Comparison of ENCODE assay signal across 21 cellular contexts in the genomic region with DNA sequence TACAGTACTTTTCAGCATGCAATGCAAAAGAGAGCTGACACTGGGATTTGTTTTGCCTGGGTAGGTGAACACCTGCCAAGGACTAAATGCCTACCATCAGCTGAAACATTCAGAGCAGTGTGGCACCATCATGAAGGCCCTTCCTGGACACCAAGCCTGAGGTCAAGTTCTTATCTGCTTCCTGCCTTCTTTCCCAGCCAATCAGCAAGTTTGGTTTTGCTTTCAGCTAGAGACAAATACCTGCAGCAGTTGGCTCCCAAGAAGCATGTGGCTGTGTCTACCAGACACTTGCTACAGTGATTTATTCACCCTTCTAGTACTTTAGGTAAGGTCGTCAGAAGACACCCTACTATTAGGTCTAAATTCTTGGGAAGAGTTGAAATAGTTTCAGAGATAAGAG.
DNase-seq lines count a peak whose midpoint lies in the region; ATAC-seq and TF ChIP-seq lines count a peak whose summit lies in the region.
"Had no signal": no experiment of that assay in that cellular context is flagged by ENCODE, and none has a peak within 500 bp of the region (broad histone marks: within the 10 kb centered on the region; RNA-seq: fewer than 3 reads in every experiment).

No MANE protein-coding gene starts in this region.

- ATAC-seq in HG03108 (IDR thresholded peaks at IDR 0.05; ENCODE audit: unreplicated experiment) (no peak), GM18511 (IDR thresholded peaks at IDR 0.05; ENCODE audit: unreplicated experiment) (no peak)
- ATAC-seq: left ventricle myocardium superior; stimulated activated naive CD8-positive, alpha-beta T cell treated with anti-CD3 and anti-CD28 coated beads, Interleukin-15, Interleukin-2, amounts not matched to agents 100 U/mL and 50 U/mL, for 24 hours had no signal

- H3K4me3 ChIP-seq in dorsolateral prefrontal cortex = no peak overlapping the region
- H3K4me3 ChIP-seq: BLaER1 treated with 17β-estradiol and CSF1 and Interleukin-3, amounts not matched to agents 10 nM and 100 nM; tibial nerve had no signal

- H3K27me3 Mint-ChIP-seq in Calu3 (ENCODE audit: unreplicated experiment) (no peaks in the 10 kb centered on the region), osteocyte (ENCODE audit: unreplicated experiment) (no peaks in the 10 kb centered on the region)
- H3K27me3 Mint-ChIP-seq: activated B cell treated with CpG ODN at 0.5 μM for 24 hours had no signal

- peak overlapping the region; percentile 8 for H3K27ac Mint-ChIP-seq in Calu3 (ENCODE audit: unreplicated experiment)
- H3K27ac Mint-ChIP-seq in osteocyte (ENCODE audit: unreplicated experiment) = peak overlapping the region; percentile 62
- H3K27ac Mint-ChIP-seq: activated B cell treated with CpG ODN at 0.5 μM for 24 hours had no signal

- no peak overlapping the region for H3K4me3 Mint-ChIP-seq in Calu3 (ENCODE audit: low read depth, unreplicated experiment)
- no peak overlapping the region for H3K4me3 Mint-ChIP-seq in osteocyte (ENCODE audit: unreplicated experiment)
- H3K4me3 Mint-ChIP-seq: activated B cell treated with CpG ODN at 0.5 μM for 24 hours had no signal

- peaks cover 0 to 4% (median 0%) of the 10 kb centered on the region in 45 donors for H3K27me3 ChIP-seq in dorsolateral prefrontal cortex
- H3K27me3 ChIP-seq: BLaER1 treated with 17β-estradiol and CSF1 and Interleukin-3, amounts not matched to agents 10 nM and 100 nM; neutrophil; tibial nerve had no signal

- DNase-seq in Calu3 (no peak), NCI-H226 (peak; percentile 71), dermis microvascular lymphatic vessel endothelial cell (ENCODE audit: low read depth in 2 of 2) (peak; percentile 16 to 28), osteocyte (ENCODE audit: extremely low spot score, unreplicated experiment) (no peak), SW480 (ENCODE audit: low spot score) (no peak), dorsolateral prefrontal cortex (no peak)
- DNase-seq: activated B cell treated with CpG ODN at 0.5 μM for 24 hours; activated CD4-positive, alpha-beta T cell treated with anti-CD3 and anti-CD28 coated beads, Interleukin-2, amount 50 U/mL, for 4 hours; activated naive CD4-positive, alpha-beta T cell; caudate nucleus; H7; left ventricle myocardium superior; NCI-H526 treated with DMSO at 0.1 percent for 48 hours; stimulated activated CD4-positive, alpha-beta T cell treated with anti-CD3 and anti-CD28 coated beads, Interleukin-4, amount 100 ng/mL, for 24 hours; stimulated activated naive CD8-positive, alpha-beta T cell treated with anti-CD3 and anti-CD28 coated beads, Interleukin-15, Interleukin-2, amounts not matched to agents 100 U/mL and 50 U/mL, for 24 hours had no signal

- no TSS peak for BruUV-seq in Calu3 (replicated peaks; lab: Mats Ljungman, UMichigan)

- TF ChIP-seq CTCF in Calu3 (IDR thresholded peaks at IDR 0.05; ENCODE audit: unreplicated experiment) (no peak), osteocyte (IDR thresholded peaks at IDR 0.05) (no peak), dorsolateral prefrontal cortex (IDR thresholded peaks at IDR 0.05 in 54 of 56, conservative IDR thresholded peaks at IDR 0.05 in 2 of 56; ENCODE audit: low read depth in 1 of 56, partially characterized antibody in 56 of 56) (no peak)

- H3K36me3 Mint-ChIP-seq in Calu3 (ENCODE audit: insufficient read depth, unreplicated experiment) (no peaks in the 10 kb centered on the region), osteocyte (ENCODE audit: unreplicated experiment) (no peaks in the 10 kb centered on the region)

- no peak overlapping the region for H3K27ac ChIP-seq in dorsolateral prefrontal cortex
- H3K27ac ChIP-seq: BLaER1 treated with 17β-estradiol and CSF1 and Interleukin-3, amounts not matched to agents 10 nM and 100 nM; epithelial cell of prostate; neutrophil; tibial nerve had no signal

- intact Hi-C loops in Calu3 (cut with micrococcal nuclease; ENCODE audit: unreplicated experiment) (no loop called here), dorsolateral prefrontal cortex (cut with DNase I) (no loop called here)

- CTCF ChIA-PET in Calu3 (lab: Charles Lee) = no interaction called here

- H3K9me3 Mint-ChIP-seq in Calu3 (ENCODE audit: low read depth, unreplicated experiment) (peaks cover 3% of the 10 kb centered on the region), osteocyte (ENCODE audit: unreplicated experiment) (peaks cover 6% of the 10 kb centered on the region)
- H3K9me3 Mint-ChIP-seq: activated B cell treated with CpG ODN at 0.5 μM for 24 hours had no signal

- peaks cover 35% of the 10 kb centered on the region for H3K4me1 Mint-ChIP-seq in Calu3 (ENCODE audit: low read depth, unreplicated experiment)
- H3K4me1 Mint-ChIP-seq in osteocyte (ENCODE audit: unreplicated experiment) = peaks cover 26% of the 10 kb centered on the region
- H3K4me1 Mint-ChIP-seq: activated B cell treated with CpG ODN at 0.5 μM for 24 hours had no signal

Comparison
In these comparisons a context has a peak if more than half of its experiments do, and no peak if none do; other contexts are left out.
1. DNase-seq: peak in NCI-H226 (single experiment) and dermis microvascular lymphatic vessel endothelial cell (2 of 2); none in Calu3 (single experiment), osteocyte (single experiment), SW480 (single experiment) and dorsolateral prefrontal cortex (0 of 10).